ENCODE assay signal across 21 cellular contexts in genomic region chr3:142875099-142875498, GRCh38.
"Had no signal": no experiment of that assay in that cellular context is flagged by ENCODE, and none has a peak within 500 bp of the region (broad histone marks: within the 10 kb centered on the region; RNA-seq: fewer than 3 reads in every experiment).

No MANE protein-coding gene starts in this region.

- H3K4me3 ChIP-seq: MG63, SJCRH30 had no signal

- H3K27ac ChIP-seq: SJCRH30 had no signal

- H3K27me3 ChIP-seq: MG63, SJCRH30 had no signal

- H3K4me1 ChIP-seq: SJCRH30 had no signal

- H3K9me3 ChIP-seq: MG63, SJCRH30 had no signal

- ATAC-seq: HepG2, SK-N-SH treated with all-trans-retinoic acid at 6 μM for 48 hours had no signal

- DNase-seq: IMR-90, Karpas-422, KG1, MG63, NCI-H1092, NCI-H1105 treated with DMSO at 0.1 percent for 48 hours, NCI-H1417 treated with DMSO at 0.1 percent for 48 hours, NCI-H146, NCI-H1694 treated with DMSO at 0.1 percent for 48 hours, NCI-H1930, NCI-H2081, NCI-H2107, NCI-H2227 treated with DMSO at 0.1 percent for 48 hours, NCI-H524, NCI-H526 treated with DMSO at 0.1 percent for 48 hours, NCI-H748 treated with DMSO at 0.1 percent for 48 hours, RPMI8226, SHP77 treated with DMSO at 0.1 percent for 48 hours, SJCRH30 had no signal

- H3K36me3 ChIP-seq: SJCRH30 had no signal
